Comparison of ENCODE assay signal across 8 cellular contexts in genomic region chr4:17810260-17811077, GRCh38. TPM values are rescaled to one million over a fixed set of nuclear protein-coding genes. Genes with fewer than 3 reads are reported as not detected.
A peak's percentile ranks its signal among the peaks of the same experiment; 100 is the strongest.
DNase-seq lines count a peak whose midpoint lies in the region; ATAC-seq and TF ChIP-seq lines count a peak whose summit lies in the region.

TSS of gene DCAF16 (minus strand) at chr4:17810757. CDS start at chr4:17804141, 6,616 bp downstream.
TSS of gene NCAPG (plus strand) at chr4:17810979. CDS start at chr4:17811078, 99 bp downstream.

- H3K9me3 ChIP-seq in RWPE2 (ENCODE audit: severe bottlenecking) (no peaks in the 10 kb centered on the region), fibroblast of lung (ENCODE audit: control insufficient read depth, insufficient read depth, low read depth, low read length) (no peaks in the 10 kb centered on the region)
- H3K9me3 ChIP-seq in naive thymus-derived CD4-positive, alpha-beta T cell (ENCODE audit: control insufficient read depth in 2 of 3, low read length in 3 of 3), result no peaks in the 10 kb centered on the region

- POLR2A ChIA-PET in naive thymus-derived CD4-positive, alpha-beta T cell (lab: Charles Lee), result interaction anchor here (0.7 to 1.7 kb wide), 3 partner anchors 196 to 248 kb away, joined by 3 to 10 read pairs (median 4); partner anchors contain the start of genes LCORL and MED28

- peaks cover 62% of the 10 kb centered on the region for H3K4me1 Mint-ChIP-seq in activated T-helper 2 cell treated with anti-CD3 and anti-CD28 coated beads, Interferon-gamma antibody, Interleukin-2, Interleukin-4, amounts not matched to agents 10 μg/mL and 5 μg/mL and 100 μg/mL, durations not matched to agents 14 hours and 24 hours and 36 hours (ENCODE audit: low read depth)
- peaks cover 50 to 65% (median 59%) of the 10 kb centered on the region in 7 donors for H3K4me1 Mint-ChIP-seq in naive thymus-derived CD4-positive, alpha-beta T cell
- H3K4me1 Mint-ChIP-seq in stimulated activated naive B cell treated with anti-CD40 and anti-IgM and Interleukin-4, amounts not matched to agents 10 μg/mL and 1 μg/mL and 100 μg/mL, for 72 hours, result peaks cover 16 to 48% of the 10 kb centered on the region in 2 donors

- H2AFZ ChIP-seq in fibroblast of lung (ENCODE audit: low read length), result peak within 1 kb of the TSS; percentile 95

- H3K27ac ChIP-seq in RWPE2 (ENCODE audit: poor library complexity, severe bottlenecking), result peak within 1 kb of the TSS; percentile 65
- peak within 1 kb of the TSS; percentile 89 for H3K27ac ChIP-seq in fibroblast of lung (ENCODE audit: insufficient read depth, low read length)
- peak within 1 kb of the TSS; percentile 99 for H3K27ac ChIP-seq in naive thymus-derived CD4-positive, alpha-beta T cell (ENCODE audit: low read depth, low read length)

- H3K27me3 ChIP-seq in RWPE2 (ENCODE audit: insufficient read depth, poor library complexity, severe bottlenecking), result no peaks in the 10 kb centered on the region
- H3K27me3 ChIP-seq in fibroblast of lung (ENCODE audit: control insufficient read depth, insufficient read depth, low read length), result no peaks in the 10 kb centered on the region
- no peaks in the 10 kb centered on the region for H3K27me3 ChIP-seq in naive thymus-derived CD4-positive, alpha-beta T cell (ENCODE audit: control insufficient read depth in 2 of 2, insufficient read depth in 2 of 2, low read length in 2 of 2)

- H3K4me3 Mint-ChIP-seq in activated T-helper 2 cell treated with anti-CD3 and anti-CD28 coated beads, Interferon-gamma antibody, Interleukin-2, Interleukin-4, amounts not matched to agents 10 μg/mL and 5 μg/mL and 100 μg/mL, durations not matched to agents 14 hours and 24 hours and 36 hours (ENCODE audit: low read depth), result peak within 1 kb of the TSS; percentile 100
- H3K4me3 Mint-ChIP-seq in naive thymus-derived CD4-positive, alpha-beta T cell, result peak within 1 kb of the TSS; percentile 93 to 100 (median 98)
- H3K4me3 Mint-ChIP-seq in stimulated activated naive B cell treated with anti-CD40 and anti-IgM and Interleukin-4, amounts not matched to agents 10 μg/mL and 1 μg/mL and 100 μg/mL, for 72 hours, result peak within 1 kb of the TSS; percentile 96 to 97

- no peaks in the 10 kb centered on the region for H3K27me3 Mint-ChIP-seq in activated T-helper 2 cell treated with anti-CD3 and anti-CD28 coated beads, Interferon-gamma antibody, Interleukin-2, Interleukin-4, amounts not matched to agents 10 μg/mL and 5 μg/mL and 100 μg/mL, durations not matched to agents 14 hours and 24 hours and 36 hours (ENCODE audit: low read depth)
- H3K27me3 Mint-ChIP-seq in naive thymus-derived CD4-positive, alpha-beta T cell, result no peaks in the 10 kb centered on the region
- no peaks in the 10 kb centered on the region for H3K27me3 Mint-ChIP-seq in stimulated activated naive B cell treated with anti-CD40 and anti-IgM and Interleukin-4, amounts not matched to agents 10 μg/mL and 1 μg/mL and 100 μg/mL, for 72 hours

- DNase-seq in EH (ENCODE audit: low read depth), result peak; percentile 100
- DNase-seq in H4 (ENCODE audit: low spot score), result peak; percentile 99
- DNase-seq in LoVo (ENCODE audit: low spot score), result peak; percentile 99
- DNase-seq in RWPE2 (ENCODE audit: low spot score), result peak; percentile 97
- DNase-seq in activated T-helper 2 cell treated with anti-CD3 and anti-CD28 coated beads, Interferon-gamma antibody, Interleukin-2, Interleukin-4, amounts not matched to agents 10 μg/mL and 5 μg/mL and 100 μg/mL, durations not matched to agents 14 hours and 24 hours and 36 hours (ENCODE audit: low spot score), result peak; percentile 99
- DNase-seq in fibroblast of lung (ENCODE audit: low read depth in 2 of 2), result peak; percentile 98 to 100
- peak; percentile 97 to 99 (median 97) for DNase-seq in naive thymus-derived CD4-positive, alpha-beta T cell
- peak; percentile 99 for DNase-seq in stimulated activated naive B cell treated with anti-CD40 and anti-IgM and Interleukin-4, amounts not matched to agents 10 μg/mL and 1 μg/mL and 100 μg/mL, for 72 hours

- peaks cover 30% of the 10 kb centered on the region for H3K4me1 ChIP-seq in RWPE2 (ENCODE audit: insufficient read depth, poor library complexity, severe bottlenecking)
- peaks cover 3% of the 10 kb centered on the region for H3K4me1 ChIP-seq in fibroblast of lung (ENCODE audit: control insufficient read depth, extremely low read depth, insufficient read depth, low read length)
- peaks cover 16 to 30% of the 10 kb centered on the region in 2 donors for H3K4me1 ChIP-seq in naive thymus-derived CD4-positive, alpha-beta T cell (ENCODE audit: control insufficient read depth in 2 of 2, insufficient read depth in 2 of 2, low read length in 2 of 2)

- no peaks in the 10 kb centered on the region for H3K9me3 Mint-ChIP-seq in activated T-helper 2 cell treated with anti-CD3 and anti-CD28 coated beads, Interferon-gamma antibody, Interleukin-2, Interleukin-4, amounts not matched to agents 10 μg/mL and 5 μg/mL and 100 μg/mL, durations not matched to agents 14 hours and 24 hours and 36 hours
- peaks cover 0 to 2% (median 0%) of the 10 kb centered on the region in 11 donors for H3K9me3 Mint-ChIP-seq in naive thymus-derived CD4-positive, alpha-beta T cell
- no peaks in the 10 kb centered on the region for H3K9me3 Mint-ChIP-seq in stimulated activated naive B cell treated with anti-CD40 and anti-IgM and Interleukin-4, amounts not matched to agents 10 μg/mL and 1 μg/mL and 100 μg/mL, for 72 hours

- H3K9ac ChIP-seq in fibroblast of lung (ENCODE audit: insufficient read depth, low read length), result peak within 1 kb of the TSS; percentile 90

- intact Hi-C loops in activated T-helper 2 cell treated with anti-CD3 and anti-CD28 coated beads, Interferon-gamma antibody, Interleukin-2, Interleukin-4, amounts not matched to agents 10 μg/mL and 5 μg/mL and 100 μg/mL, durations not matched to agents 14 hours and 24 hours and 36 hours (cut with micrococcal nuclease), result loop anchor here (1.0 to 10.0 kb wide), 8 partner anchors 144 to 1586 kb away; partner anchors contain the start of genes LAP3, LCORL, QDPR and TAPT1
- intact Hi-C loops in naive thymus-derived CD4-positive, alpha-beta T cell (cut with micrococcal nuclease), result loop anchor here (1.0 to 5.0 kb wide), 10 partner anchors 196 to 1586 kb away; partner anchors contain the start of genes LAP3 (in 2 of the 2), MED28 (in 2 of the 2), QDPR (in 1 of the 2) and TAPT1 (in 1 of the 2)

- H3K79me2 ChIP-seq in fibroblast of lung (ENCODE audit: control insufficient read depth, insufficient read depth, low read length), result peaks cover 97% of the 10 kb centered on the region

- peak within 1 kb of the TSS; percentile 74 for H3K4me3 ChIP-seq in RWPE2 (ENCODE audit: severe bottlenecking)
- peak within 1 kb of the TSS; percentile 85 to 98 (median 85) for H3K4me3 ChIP-seq in fibroblast of lung (replicated peaks in 1 of 4; ENCODE audit: control extremely low read depth in 1 of 4, insufficient read depth in 1 of 4, low read depth in 3 of 4, low read length in 4 of 4)
- peak within 1 kb of the TSS; percentile 96 for H3K4me3 ChIP-seq in naive thymus-derived CD4-positive, alpha-beta T cell (ENCODE audit: low read length)

- CTCF ChIA-PET in naive thymus-derived CD4-positive, alpha-beta T cell (lab: Charles Lee), result interaction anchor here (1.7 kb wide), 1 partner anchor 262 kb away, joined by 6 read pairs; no protein-coding TSS in a partner anchor

- TF ChIP-seq CTCF in RWPE2 (IDR thresholded peaks at IDR 0.05; ENCODE audit: poor library complexity, severe bottlenecking) (no peak), fibroblast of lung (conservative IDR thresholded peaks at IDR 0.05 in 1 of 2, IDR thresholded peaks at IDR 0.05 in 1 of 2; ENCODE audit: low read depth in 1 of 2, low read length in 2 of 2) (no peak)

- H4K20me1 ChIP-seq in fibroblast of lung (ENCODE audit: control insufficient read depth, extremely low read depth, insufficient read depth, low read length), result no peaks in the 10 kb centered on the region

- H3K36me3 Mint-ChIP-seq in activated T-helper 2 cell treated with anti-CD3 and anti-CD28 coated beads, Interferon-gamma antibody, Interleukin-2, Interleukin-4, amounts not matched to agents 10 μg/mL and 5 μg/mL and 100 μg/mL, durations not matched to agents 14 hours and 24 hours and 36 hours (ENCODE audit: low read depth), result peaks cover 69% of the 10 kb centered on the region
- peaks cover 0 to 18% (median 9%) of the 10 kb centered on the region in 5 donors for H3K36me3 Mint-ChIP-seq in naive thymus-derived CD4-positive, alpha-beta T cell
- peaks cover 9 to 17% of the 10 kb centered on the region in 2 donors for H3K36me3 Mint-ChIP-seq in stimulated activated naive B cell treated with anti-CD40 and anti-IgM and Interleukin-4, amounts not matched to agents 10 μg/mL and 1 μg/mL and 100 μg/mL, for 72 hours

- H3K4me2 ChIP-seq in fibroblast of lung (ENCODE audit: extremely low read depth, insufficient read depth, low read length), result peak within 1 kb of the TSS; percentile 96

- H3K36me3 ChIP-seq in RWPE2 (ENCODE audit: low read depth) (peaks cover 62% of the 10 kb centered on the region), fibroblast of lung (ENCODE audit: control insufficient read depth, insufficient read depth, low read length) (no peaks in the 10 kb centered on the region)
- H3K36me3 ChIP-seq in naive thymus-derived CD4-positive, alpha-beta T cell (ENCODE audit: control insufficient read depth in 2 of 3, insufficient read depth in 3 of 3, low read length in 3 of 3), result peaks cover 0 to 13% (median 7%) of the 10 kb centered on the region in 3 experiments

- H3K27ac Mint-ChIP-seq in activated T-helper 2 cell treated with anti-CD3 and anti-CD28 coated beads, Interferon-gamma antibody, Interleukin-2, Interleukin-4, amounts not matched to agents 10 μg/mL and 5 μg/mL and 100 μg/mL, durations not matched to agents 14 hours and 24 hours and 36 hours, result peak within 1 kb of the TSS; percentile 100
- H3K27ac Mint-ChIP-seq in naive thymus-derived CD4-positive, alpha-beta T cell, result peak within 1 kb of the TSS; percentile 91 to 99 (median 98)
- H3K27ac Mint-ChIP-seq in stimulated activated naive B cell treated with anti-CD40 and anti-IgM and Interleukin-4, amounts not matched to agents 10 μg/mL and 1 μg/mL and 100 μg/mL, for 72 hours, result peak within 1 kb of the TSS; percentile 98

- ATAC-seq in RWPE2 (ENCODE audit: low read depth), result peak; percentile 86
- peak; percentile 95 for ATAC-seq in naive thymus-derived CD4-positive, alpha-beta T cell
- peak; percentile 94 for ATAC-seq in stimulated activated naive B cell treated with anti-CD40 and anti-IgM and Interleukin-4, amounts not matched to agents 10 μg/mL and 1 μg/mL and 100 μg/mL, for 72 hours (replicated peaks)

RNA-seq across cellular contexts. Expression of gene DCAF16, which starts in this region (rescaled TPM):
- total RNA-seq in H4 (2014; rRNA removed; shearing (Covaris generic)), result 15.6 and 25.7 TPM in 2 replicates
- 41.1 and 41.7 TPM in 2 replicates for total RNA-seq in activated T-helper 2 cell treated with anti-CD3 and anti-CD28 coated beads, Interferon-gamma antibody, Interleukin-2, Interleukin-4, amounts not matched to agents 10 μg/mL and 5 μg/mL and 100 μg/mL, durations not matched to agents 14 hours and 24 hours and 36 hours
- 19.0 and 20.0 TPM in 2 replicates for total RNA-seq in fibroblast of lung
- 19.6 and 25.4 TPM in 2 replicates for polyA plus RNA-seq in fibroblast of lung
- 9.3 and 17.2 TPM in 2 replicates for polyA plus RNA-seq in fibroblast of lung (2012)
- polyA minus RNA-seq in fibroblast of lung (ENCODE audit: low replicate concordance), result 5.2 and 13.0 TPM in 2 replicates
- total RNA-seq in naive thymus-derived CD4-positive, alpha-beta T cell, result 10 to 100 TPM; 50.3 to 85.1 (median 73.8) TPM
- 10 to 100 TPM; 29.3 to 32.6 TPM for polyA plus RNA-seq in naive thymus-derived CD4-positive, alpha-beta T cell

RNA-seq across cellular contexts. Expression of gene NCAPG, which starts in this region (rescaled TPM):
- total RNA-seq in H4 (2014; rRNA removed; shearing (Covaris generic)), result 42.6 and 48.4 TPM in 2 replicates
- 55.9 and 58.2 TPM in 2 replicates for total RNA-seq in activated T-helper 2 cell treated with anti-CD3 and anti-CD28 coated beads, Interferon-gamma antibody, Interleukin-2, Interleukin-4, amounts not matched to agents 10 μg/mL and 5 μg/mL and 100 μg/mL, durations not matched to agents 14 hours and 24 hours and 36 hours
- total RNA-seq in fibroblast of lung, result 3.9 and 10.1 TPM in 2 replicates
- 8.0 and 24.1 TPM in 2 replicates for polyA plus RNA-seq in fibroblast of lung
- 6.9 and 21.2 TPM in 2 replicates for polyA plus RNA-seq in fibroblast of lung (2012)
- 2.4 and 5.3 TPM in 2 replicates for polyA minus RNA-seq in fibroblast of lung (ENCODE audit: low replicate concordance)
- 10 to 100 TPM in 1 of 5 experiments, 1 to 10 TPM in 1, under 1 TPM in 3; 0.24 to 44.1 (median 0.35) TPM for total RNA-seq in naive thymus-derived CD4-positive, alpha-beta T cell
- under 1 TPM; 0.09 to 0.24 TPM for polyA plus RNA-seq in naive thymus-derived CD4-positive, alpha-beta T cell

Comparison
In these comparisons a context has a peak if more than half of its experiments do, and no peak if none do; other contexts are left out.
1. Peak in every context shown above with its lines: DNase-seq, ATAC-seq, H3K4me3 ChIP-seq and H3K27ac ChIP-seq.